In genomic region chr4:80185787-80186548, GRCh38 we compare ENCODE assay signal across 1 cellular context.
A peak's percentile ranks its signal among the peaks of the same experiment; 100 is the strongest.
TF ChIP-seq lines count a peak whose summit lies in the region.

No MANE protein-coding gene starts in this region.

TF ChIP-seq in GM23338, 12 proteins besides CTCF, POLR2A, EP300 and RAD21 (continued from another document):
- TF ChIP-seq, protein P1, sequence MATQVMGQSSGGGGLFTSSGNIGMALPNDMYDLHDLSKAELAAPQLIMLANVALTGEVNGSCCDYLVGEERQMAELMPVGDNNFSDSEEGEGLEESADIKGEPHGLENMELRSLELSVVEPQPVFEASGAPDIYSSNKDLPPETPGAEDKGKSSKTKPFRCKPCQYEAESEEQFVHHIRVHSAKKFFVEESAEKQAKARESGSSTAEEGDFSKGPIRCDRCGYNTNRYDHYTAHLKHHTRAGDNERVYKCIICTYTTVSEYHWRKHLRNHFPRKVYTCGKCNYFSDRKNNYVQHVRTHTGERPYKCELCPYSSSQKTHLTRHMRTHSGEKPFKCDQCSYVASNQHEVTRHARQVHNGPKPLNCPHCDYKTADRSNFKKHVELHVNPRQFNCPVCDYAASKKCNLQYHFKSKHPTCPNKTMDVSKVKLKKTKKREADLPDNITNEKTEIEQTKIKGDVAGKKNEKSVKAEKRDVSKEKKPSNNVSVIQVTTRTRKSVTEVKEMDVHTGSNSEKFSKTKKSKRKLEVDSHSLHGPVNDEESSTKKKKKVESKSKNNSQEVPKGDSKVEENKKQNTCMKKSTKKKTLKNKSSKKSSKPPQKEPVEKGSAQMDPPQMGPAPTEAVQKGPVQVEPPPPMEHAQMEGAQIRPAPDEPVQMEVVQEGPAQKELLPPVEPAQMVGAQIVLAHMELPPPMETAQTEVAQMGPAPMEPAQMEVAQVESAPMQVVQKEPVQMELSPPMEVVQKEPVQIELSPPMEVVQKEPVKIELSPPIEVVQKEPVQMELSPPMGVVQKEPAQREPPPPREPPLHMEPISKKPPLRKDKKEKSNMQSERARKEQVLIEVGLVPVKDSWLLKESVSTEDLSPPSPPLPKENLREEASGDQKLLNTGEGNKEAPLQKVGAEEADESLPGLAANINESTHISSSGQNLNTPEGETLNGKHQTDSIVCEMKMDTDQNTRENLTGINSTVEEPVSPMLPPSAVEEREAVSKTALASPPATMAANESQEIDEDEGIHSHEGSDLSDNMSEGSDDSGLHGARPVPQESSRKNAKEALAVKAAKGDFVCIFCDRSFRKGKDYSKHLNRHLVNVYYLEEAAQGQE (IDR thresholded peaks at IDR 0.05; ENCODE audit: unreplicated experiment), result no peak
- TF ChIP-seq JUNB (IDR thresholded peaks at IDR 0.05; ENCODE audit: unreplicated experiment) (no peak), EZH2 (IDR thresholded peaks at IDR 0.05; ENCODE audit: low read depth, unreplicated experiment) (peak; percentile 82), ZNF331 (CRISPR knock-in tag; IDR thresholded peaks at IDR 0.05; ENCODE audit: low read depth) (no peak), POLR2AphosphoS5 (IDR thresholded peaks at IDR 0.05; ENCODE audit: low read depth) (no peak), NANOG (IDR thresholded peaks at IDR 0.05; ENCODE audit: borderline replicate concordance) (no peak), ETS1 (IDR thresholded peaks at IDR 0.05) (no peak), ZNF114 (CRISPR knock-in tag; IDR thresholded peaks at IDR 0.05) (no peak), EZH2phosphoT487 (IDR thresholded peaks at IDR 0.05; ENCODE audit: unreplicated experiment) (peak; percentile 64), STAT1 (IDR thresholded peaks at IDR 0.05; ENCODE audit: unreplicated experiment) (no peak), CREB1 (CRISPR knock-in tag; IDR thresholded peaks at IDR 0.05; ENCODE audit: low read depth) (no peak)
TF ChIP-seq in GM23338: peak in this region for 2.
